ENCODE assay signal across 9 cellular contexts in the genomic region with DNA sequence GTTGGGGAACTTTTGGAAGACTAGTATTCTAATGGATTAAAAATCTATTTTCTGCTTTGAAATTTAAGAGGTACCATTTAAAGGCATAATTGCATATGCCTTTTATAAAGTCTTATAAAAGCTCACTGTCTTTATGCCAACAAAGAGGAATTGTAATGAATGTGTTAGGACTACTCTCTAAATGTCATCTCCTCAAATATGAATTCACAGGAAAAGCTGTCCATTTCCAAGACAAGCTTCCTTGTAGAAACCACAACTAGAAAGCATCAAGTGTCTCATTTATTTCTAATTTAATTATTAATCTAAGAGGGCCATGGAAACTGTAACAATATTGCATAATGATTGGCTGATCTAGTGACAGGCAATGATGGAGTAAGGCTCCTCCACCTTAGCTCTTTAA.
"Had no signal": no experiment of that assay in that cellular context is flagged by ENCODE, and none has a peak within 500 bp of the region (broad histone marks: within the 10 kb centered on the region; RNA-seq: fewer than 3 reads in every experiment).

No MANE protein-coding gene starts in this region.

- H2AFZ ChIP-seq: GM23248, GM23338 had no signal

- H3K9me3 ChIP-seq: HAP-1 had no signal

- ATAC-seq: GM23338, HCT116 had no signal

- H3K4me2 ChIP-seq: GM23338 had no signal

- H3K36me3 ChIP-seq: HAP-1 had no signal

- DNase-seq: GM23248, GOT3, H7, H9, HCEC 1CT, HFFc6 had no signal

- H3K4me3 ChIP-seq: GM23248, GM23338, HAP-1 had no signal

- H3K4me1 ChIP-seq: HAP-1 had no signal

- H3K27ac ChIP-seq: GM23248 had no signal

- H3K9ac ChIP-seq: GM23248 had no signal
